22 cellular contexts compared by ENCODE assay signal in the genomic region with DNA sequence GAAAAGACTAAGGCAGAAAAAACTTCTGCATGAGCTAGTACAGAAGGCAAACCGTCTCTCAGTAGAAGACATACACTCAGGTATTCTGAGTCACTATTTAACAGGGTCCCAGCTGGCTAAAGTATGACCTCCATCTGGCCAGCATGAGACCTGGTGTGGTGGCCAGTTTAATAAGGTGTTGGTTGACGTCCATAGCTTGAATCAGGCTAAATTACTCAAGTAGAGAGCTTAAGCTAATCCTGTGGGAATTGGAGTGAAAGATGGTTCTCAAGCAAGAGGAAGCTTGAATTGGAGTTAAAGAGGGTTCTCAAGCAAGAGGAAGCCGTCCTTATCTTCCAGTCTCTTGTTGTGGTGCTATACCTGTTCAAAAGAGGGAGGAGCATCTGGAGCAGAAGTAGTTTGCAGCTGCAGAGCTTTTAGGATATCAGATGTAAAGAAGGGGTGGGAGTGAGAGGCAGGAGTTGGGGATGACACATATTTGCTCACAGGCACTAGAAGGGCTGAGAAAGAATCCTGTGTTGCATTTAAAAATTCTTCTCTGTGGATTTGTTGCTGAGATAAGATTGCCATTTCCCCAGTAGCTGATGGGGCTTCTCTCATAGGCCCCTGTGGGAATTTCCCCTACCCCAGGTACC.
DNase-seq lines count a peak whose midpoint lies in the region; ATAC-seq and TF ChIP-seq lines count a peak whose summit lies in the region.
"Had no signal": no experiment of that assay in that cellular context is flagged by ENCODE, and none has a peak within 500 bp of the region (broad histone marks: within the 10 kb centered on the region; RNA-seq: fewer than 3 reads in every experiment).

No MANE protein-coding gene starts in this region.

- no peak for ATAC-seq in Panc1
- ATAC-seq in stimulated activated effector memory CD8-positive, alpha-beta T cell treated with anti-CD3 and anti-CD28 coated beads, Interleukin-12 subunit alpha, Interleukin-12 subunit beta, amount 100 ng/mL, for 72 hours: peak; percentile 8
- no peak for ATAC-seq in GM21529 (IDR thresholded peaks at IDR 0.05; ENCODE audit: unreplicated experiment)

- H3K4me3 ChIP-seq in Panc1 (ENCODE audit: low read depth in 2 of 2, low read length in 2 of 2): no peak overlapping the region
- H3K4me3 ChIP-seq in fibroblast of mammary gland (ENCODE audit: control insufficient read depth, low read depth, low read length): no peak overlapping the region

- H3K4me1 ChIP-seq in Panc1 (ENCODE audit: control insufficient read depth, insufficient read depth, low read length): no peaks in the 10 kb centered on the region
- H3K4me1 ChIP-seq: BE2C, Caco-2 had no signal

- peak; percentile 11; the same call in 1 of the 2 replicates for TF ChIP-seq CTCF in Panc1 (IDR thresholded peaks at IDR 0.05)
- TF ChIP-seq CTCF in fibroblast of mammary gland (conservative IDR thresholded peaks at IDR 0.05; ENCODE audit: control insufficient read depth, insufficient read depth, low read depth, low read length): no peak

- no peaks in the 10 kb centered on the region for H3K9me3 ChIP-seq in Panc1 (ENCODE audit: control insufficient read depth, insufficient read depth, low read depth, low read length)
- H3K9me3 ChIP-seq: BE2C, Caco-2, SK-N-SH had no signal

- no peaks in the 10 kb centered on the region for H3K4me1 Mint-ChIP-seq in stimulated activated effector memory CD8-positive, alpha-beta T cell treated with anti-CD3 and anti-CD28 coated beads, Interleukin-12 subunit alpha, Interleukin-12 subunit beta, amount 100 ng/mL, for 72 hours

- no TSS peak for BruUV-seq in Panc1 (replicated peaks; lab: Mats Ljungman, UMichigan)

- DNase-seq in NCI-H82 (lab: John Stamatoyannopoulos, UW) (peak; percentile 2), NCI-H82 treated with DMSO at 0.1 percent for 48 hours (lab: John Stamatoyannopoulos, UW; ENCODE audit: unreplicated experiment) (no peak), Panc1 (ENCODE audit: low read depth, low spot score) (no peak), fibroblast of mammary gland (ENCODE audit: low read depth) (peak; percentile 83), NCI-H2196 treated with DMSO at 0.1 percent for 48 hours (lab: John Stamatoyannopoulos, UW; ENCODE audit: unreplicated experiment) (no peak)
- no peak for DNase-seq in stimulated activated effector memory CD8-positive, alpha-beta T cell treated with anti-CD3 and anti-CD28 coated beads, Interleukin-12 subunit alpha, Interleukin-12 subunit beta, amount 100 ng/mL, for 72 hours (ENCODE audit: low spot score in 2 of 2)
- no peak for DNase-seq in stimulated activated CD4-positive, alpha-beta T cell treated with anti-CD3 and anti-CD28 coated beads, Interleukin-4, amount 100 ng/mL, for 24 hours
- DNase-seq: 8988T; BE2C; Caco-2; CD4-positive, alpha-beta T cell; GDM1; HCEC 1CT; KBM-7; NCI-H1105 treated with DMSO at 0.1 percent for 48 hours; NCI-H1694; NCI-H2081 treated with DMSO at 0.1 percent for 48 hours; NCI-H345; NCI-H526 treated with DMSO at 0.1 percent for 48 hours; SHP77 treated with DMSO at 0.1 percent for 48 hours; SK-N-SH had no signal

- no peaks in the 10 kb centered on the region for H3K36me3 Mint-ChIP-seq in stimulated activated effector memory CD8-positive, alpha-beta T cell treated with anti-CD3 and anti-CD28 coated beads, Interleukin-12 subunit alpha, Interleukin-12 subunit beta, amount 100 ng/mL, for 72 hours

- H3K9me3 Mint-ChIP-seq in stimulated activated effector memory CD8-positive, alpha-beta T cell treated with anti-CD3 and anti-CD28 coated beads, Interleukin-12 subunit alpha, Interleukin-12 subunit beta, amount 100 ng/mL, for 72 hours: no peaks in the 10 kb centered on the region
- H3K9me3 Mint-ChIP-seq: CD4-positive, alpha-beta T cell had no signal

- no peak overlapping the region for H3K27ac Mint-ChIP-seq in stimulated activated effector memory CD8-positive, alpha-beta T cell treated with anti-CD3 and anti-CD28 coated beads, Interleukin-12 subunit alpha, Interleukin-12 subunit beta, amount 100 ng/mL, for 72 hours
- H3K27ac Mint-ChIP-seq: CD4-positive, alpha-beta T cell had no signal

- CTCF ChIA-PET in Panc1 (lab: Charles Lee): no interaction called here

- POLR2A ChIA-PET in Panc1 (lab: Charles Lee): no interaction called here

- intact Hi-C loops in Panc1 (cut with micrococcal nuclease; ENCODE audit: unreplicated experiment): no loop called here

- H3K27me3 ChIP-seq in Panc1 (ENCODE audit: control insufficient read depth, insufficient read depth, low read length): no peaks in the 10 kb centered on the region
- H3K27me3 ChIP-seq: BE2C had no signal

- no peaks in the 10 kb centered on the region for H3K36me3 ChIP-seq in Panc1 (ENCODE audit: control insufficient read depth, insufficient read depth, low read length)
- H3K36me3 ChIP-seq: BE2C had no signal

- no peak overlapping the region for H3K4me3 Mint-ChIP-seq in stimulated activated effector memory CD8-positive, alpha-beta T cell treated with anti-CD3 and anti-CD28 coated beads, Interleukin-12 subunit alpha, Interleukin-12 subunit beta, amount 100 ng/mL, for 72 hours
- H3K4me3 Mint-ChIP-seq: CD4-positive, alpha-beta T cell had no signal

- in situ Hi-C loops in Panc1 (cut with HindIII; ENCODE audit: low pct_unique_long_range_greater_than_20kb, low sequenced_read_pairs): no loop called here

- H3K27ac ChIP-seq in Panc1 (ENCODE audit: low read length): no peak overlapping the region

Comparison
In these comparisons a context has a peak if more than half of its experiments do, and no peak if none do; other contexts are left out.
1. DNase-seq: peak in NCI-H82 (single experiment) and fibroblast of mammary gland (single experiment); none in NCI-H82 treated with DMSO at 0.1 percent for 48 hours (single experiment), Panc1 (single experiment), stimulated activated effector memory CD8-positive, alpha-beta T cell treated with anti-CD3 and anti-CD28 coated beads, Interleukin-12 subunit alpha, Interleukin-12 subunit beta, amount 100 ng/mL, for 72 hours (0 of 2), stimulated activated CD4-positive, alpha-beta T cell treated with anti-CD3 and anti-CD28 coated beads, Interleukin-4, amount 100 ng/mL, for 24 hours (single experiment) and NCI-H2196 treated with DMSO at 0.1 percent for 48 hours (single experiment).